Comparison of ENCODE assay signal across 12 cellular contexts in genomic region chr19:45229056-45229455, GRCh38. TPM values are rescaled to one million over a fixed set of nuclear protein-coding genes. Genes with fewer than 3 reads are reported as not detected.
"Had no signal": no experiment of that assay in that cellular context is flagged by ENCODE, and none has a peak within 500 bp of the region (broad histone marks: within the 10 kb centered on the region; RNA-seq: fewer than 3 reads in every experiment).

No MANE protein-coding gene starts in this region.

RNA-seq across cellular contexts. Expression of gene EXOC3L2, which starts 16.2 kb away (rescaled TPM):
- total RNA-seq: activated B cell treated with CpG ODN at 0.5 μM for 24 hours; activated CD4-positive, alpha-beta memory T cell treated with anti-CD3 and anti-CD28 coated beads for 36 hours; activated CD4-positive, alpha-beta T cell treated with anti-CD3 and anti-CD28 coated beads, Interleukin-2, amount 10 ng/mL, durations not matched to agents 24 days and 14 days; activated CD8-positive, alpha-beta memory T cell treated with anti-CD3 and anti-CD28 coated beads for 36 hours; activated CD8-positive, alpha-beta T cell treated with anti-CD3 and anti-CD28 coated beads for 36 hours; activated naive CD4-positive, alpha-beta T cell treated with anti-CD3 and anti-CD28 coated beads for 36 hours; activated naive CD4-positive, alpha-beta T cell treated with anti-CD3 and anti-CD28 coated beads, Interleukin-2, amount 50 U/mL, for 72 hours; activated naive CD8-positive, alpha-beta T cell treated with anti-CD3 and anti-CD28 coated beads for 36 hours; activated T-cell treated with anti-CD3 and anti-CD28 coated beads, Interleukin-2, amount 50 U/mL, for 4 hours; activated T-cell treated with anti-CD3 and anti-CD28 coated beads, Interleukin-2, amount 50 U/mL, for 72 hours; activated T-helper 1 cell treated with anti-CD3 and anti-CD28 coated beads, Interleukin-12 subunit alpha, Interleukin-12 subunit beta, Interleukin-2, Interleukin-4 antibody, amounts not matched to agents 30 ng/mL and 10 ng/mL and 1 ng/mL, durations not matched to agents 14 hours and 24 hours and 36 hours; activated T-helper 17 cell treated with anti-CD3 and anti-CD28 coated beads, Interleukin-2, amount 50 U/mL, for 72 hours had no signal
